In the genomic region with DNA sequence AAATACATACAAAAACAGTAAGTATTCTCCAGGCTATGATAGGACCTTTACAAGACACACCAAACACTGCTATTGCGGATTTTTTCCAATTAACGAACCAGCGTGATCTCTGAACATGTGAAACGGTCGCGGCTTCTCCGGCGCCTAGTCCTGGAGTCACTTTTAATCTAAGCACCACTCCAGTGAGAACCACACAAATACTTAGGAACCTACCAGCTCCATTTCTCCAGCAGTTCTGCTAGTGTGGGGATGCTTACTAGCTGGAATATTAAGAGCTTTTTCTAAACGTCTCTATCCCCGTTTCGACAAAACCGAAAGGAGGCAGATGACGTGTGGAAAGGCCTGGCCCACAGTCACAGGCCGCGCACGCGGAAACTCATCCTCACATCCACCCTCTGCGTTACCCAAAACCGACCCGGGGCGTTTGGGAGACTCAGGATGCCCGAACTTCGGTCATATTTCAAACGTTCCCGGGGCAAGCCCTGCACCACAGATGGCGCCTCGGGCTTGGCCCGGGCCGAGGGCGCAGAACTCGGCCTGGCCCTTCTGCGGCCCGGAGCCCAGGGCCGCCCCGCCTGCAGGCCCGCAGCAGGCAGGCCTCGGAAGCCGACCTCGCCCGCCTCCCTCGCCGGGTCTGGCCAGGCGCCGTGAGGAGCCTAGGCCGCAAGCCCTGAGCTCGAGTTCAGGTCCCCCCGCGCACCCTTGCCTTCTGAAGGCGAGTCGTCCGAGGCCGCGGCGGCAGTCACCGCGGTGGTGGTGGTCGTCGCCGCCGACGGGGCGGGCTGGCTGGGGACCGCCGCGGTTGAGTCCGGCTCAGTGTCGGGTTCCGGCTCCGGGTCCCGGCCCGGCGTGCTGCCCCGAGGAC, we compare ENCODE assay signal across 8 cellular contexts. TPM values are rescaled to one million over a fixed set of nuclear protein-coding genes. Genes with fewer than 3 reads are reported as not detected.
DNase-seq lines count a peak whose midpoint lies in the region; ATAC-seq and TF ChIP-seq lines count a peak whose summit lies in the region.

No MANE protein-coding gene starts in this region.

- H3K4me1 Mint-ChIP-seq in endothelial cell (ENCODE audit: unreplicated experiment), result peaks cover 10% of the 10 kb centered on the region

- no peaks in the 10 kb centered on the region for H3K27me3 ChIP-seq in mononuclear cell (ENCODE audit: insufficient read depth, low read length)

- H3K36me3 Mint-ChIP-seq in endothelial cell (ENCODE audit: low read depth, unreplicated experiment), result no peaks in the 10 kb centered on the region

- TF ChIP-seq CTCF in endothelial cell (IDR thresholded peaks at IDR 0.05; ENCODE audit: unreplicated experiment), result no peak

- DNase-seq in SKM-1 treated with dmso at 0.1 percent for 144 hours (lab: John Stamatoyannopoulos, UW; ENCODE audit: unreplicated experiment), result peak; percentile 46
- DNase-seq in SKM-1 (lab: John Stamatoyannopoulos, UW; ENCODE audit: unreplicated experiment), result no peak
- peak; percentile 25 to 80 for DNase-seq in NCI-H526 (lab: John Stamatoyannopoulos, UW)
- DNase-seq in activated CD8-positive, alpha-beta memory T cell treated with anti-CD3 and anti-CD28 coated beads, Interleukin-2, amount 50 U/mL, for 24 hours (ENCODE audit: extremely low read depth), result peak; percentile 41
- peak; percentile 33 for DNase-seq in endothelial cell (ENCODE audit: low spot score)
- peak; percentile 49 to 56 for DNase-seq in stimulated activated CD8-positive, alpha-beta memory T cell treated with anti-CD3 and anti-CD28 coated beads, Interleukin-2, amount 100 ng/mL, for 1 hour (ENCODE audit: low read depth in 2 of 2)

- H3K4me1 ChIP-seq in mononuclear cell (ENCODE audit: insufficient read depth, low read length), result peaks cover 19% of the 10 kb centered on the region

- H3K9me3 Mint-ChIP-seq in endothelial cell (ENCODE audit: unreplicated experiment), result no peaks in the 10 kb centered on the region

- ATAC-seq in HG02973 (IDR thresholded peaks at IDR 0.05; ENCODE audit: unreplicated experiment), result peak; percentile 36

- H3K4me3 Mint-ChIP-seq in endothelial cell (ENCODE audit: unreplicated experiment), result peak overlapping the region; percentile 96

- H3K9me3 ChIP-seq in mononuclear cell (ENCODE audit: low read depth, low read length), result no peaks in the 10 kb centered on the region

- peaks cover 9% of the 10 kb centered on the region for H3K27me3 Mint-ChIP-seq in endothelial cell (ENCODE audit: unreplicated experiment)

- H3K27ac Mint-ChIP-seq in endothelial cell (ENCODE audit: unreplicated experiment), result peak overlapping the region; percentile 87

- H3K4me3 ChIP-seq in mononuclear cell (ENCODE audit: low read length), result peak overlapping the region; percentile 88

RNA-seq across cellular contexts. Expression of gene FNBP4, which starts 0.5 kb away (rescaled TPM):
- total RNA-seq in endothelial cell (ENCODE audit: unreplicated experiment), result 78.3 TPM
- 453 TPM for total RNA-seq in mononuclear cell

RNA-seq across cellular contexts. Expression of gene AGBL2, which starts 51.4 kb away (rescaled TPM):
- total RNA-seq in endothelial cell (ENCODE audit: unreplicated experiment), result 1.7 TPM
- total RNA-seq in mononuclear cell, result 2.1 TPM
